In genomic region chr15:75153084-75153483, GRCh38 we compare ENCODE assay signal across 1 cellular context.
TF ChIP-seq lines count a peak whose summit lies in the region.

No MANE protein-coding gene starts in this region.

TF ChIP-seq in HepG2, 621 proteins besides CTCF, POLR2A, EP300 and RAD21 (continued from another document):
- TF ChIP-seq HMGXB3 (CRISPR knock-in tag; IDR thresholded peaks at IDR 0.05; ENCODE audit: borderline replicate concordance): peak; percentile 99
- peak; percentile 86 for TF ChIP-seq NFYB (CRISPR knock-in tag; IDR thresholded peaks at IDR 0.05)
- TF ChIP-seq, protein P1, sequence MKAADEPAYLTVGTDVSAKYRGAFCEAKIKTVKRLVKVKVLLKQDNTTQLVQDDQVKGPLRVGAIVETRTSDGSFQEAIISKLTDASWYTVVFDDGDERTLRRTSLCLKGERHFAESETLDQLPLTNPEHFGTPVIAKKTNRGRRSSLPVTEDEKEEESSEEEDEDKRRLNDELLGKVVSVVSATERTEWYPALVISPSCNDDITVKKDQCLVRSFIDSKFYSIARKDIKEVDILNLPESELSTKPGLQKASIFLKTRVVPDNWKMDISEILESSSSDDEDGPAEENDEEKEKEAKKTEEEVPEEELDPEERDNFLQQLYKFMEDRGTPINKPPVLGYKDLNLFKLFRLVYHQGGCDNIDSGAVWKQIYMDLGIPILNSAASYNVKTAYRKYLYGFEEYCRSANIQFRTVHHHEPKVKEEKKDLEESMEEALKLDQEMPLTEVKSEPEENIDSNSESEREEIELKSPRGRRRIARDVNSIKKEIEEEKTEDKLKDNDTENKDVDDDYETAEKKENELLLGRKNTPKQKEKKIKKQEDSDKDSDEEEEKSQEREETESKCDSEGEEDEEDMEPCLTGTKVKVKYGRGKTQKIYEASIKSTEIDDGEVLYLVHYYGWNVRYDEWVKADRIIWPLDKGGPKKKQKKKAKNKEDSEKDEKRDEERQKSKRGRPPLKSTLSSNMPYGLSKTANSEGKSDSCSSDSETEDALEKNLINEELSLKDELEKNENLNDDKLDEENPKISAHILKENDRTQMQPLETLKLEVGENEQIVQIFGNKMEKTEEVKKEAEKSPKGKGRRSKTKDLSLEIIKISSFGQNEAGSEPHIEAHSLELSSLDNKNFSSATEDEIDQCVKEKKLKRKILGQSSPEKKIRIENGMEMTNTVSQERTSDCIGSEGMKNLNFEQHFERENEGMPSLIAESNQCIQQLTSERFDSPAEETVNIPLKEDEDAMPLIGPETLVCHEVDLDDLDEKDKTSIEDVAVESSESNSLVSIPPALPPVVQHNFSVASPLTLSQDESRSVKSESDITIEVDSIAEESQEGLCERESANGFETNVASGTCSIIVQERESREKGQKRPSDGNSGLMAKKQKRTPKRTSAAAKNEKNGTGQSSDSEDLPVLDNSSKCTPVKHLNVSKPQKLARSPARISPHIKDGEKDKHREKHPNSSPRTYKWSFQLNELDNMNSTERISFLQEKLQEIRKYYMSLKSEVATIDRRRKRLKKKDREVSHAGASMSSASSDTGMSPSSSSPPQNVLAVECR (CRISPR knock-in tag; IDR thresholded peaks at IDR 0.05; ENCODE audit: borderline replicate concordance): no peak
- TF ChIP-seq, protein P2, sequence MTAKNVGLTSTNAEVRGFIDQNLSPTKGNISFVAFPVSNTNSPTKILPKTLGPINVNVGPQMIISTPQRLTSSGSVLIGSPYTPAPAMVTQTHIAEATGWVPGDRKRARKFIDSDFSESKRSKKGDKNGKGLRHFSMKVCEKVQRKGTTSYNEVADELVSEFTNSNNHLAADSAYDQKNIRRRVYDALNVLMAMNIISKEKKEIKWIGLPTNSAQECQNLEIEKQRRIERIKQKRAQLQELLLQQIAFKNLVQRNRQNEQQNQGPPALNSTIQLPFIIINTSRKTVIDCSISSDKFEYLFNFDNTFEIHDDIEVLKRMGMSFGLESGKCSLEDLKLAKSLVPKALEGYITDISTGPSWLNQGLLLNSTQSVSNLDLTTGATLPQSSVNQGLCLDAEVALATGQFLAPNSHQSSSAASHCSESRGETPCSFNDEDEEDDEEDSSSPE (CRISPR knock-in tag; IDR thresholded peaks at IDR 0.05): no peak
- TF ChIP-seq IKZF4 (CRISPR knock-in tag; IDR thresholded peaks at IDR 0.05; ENCODE audit: borderline replicate concordance, low read depth, not compliant biosample characterization): no peak
- no peak for TF ChIP-seq PRDM4 (CRISPR knock-in tag; IDR thresholded peaks at IDR 0.05; ENCODE audit: borderline replicate concordance)
- peak; percentile 76; the same call in 1 of the 2 replicates for TF ChIP-seq ZMYM4 (CRISPR knock-in tag; IDR thresholded peaks at IDR 0.05)
- peak; percentile 91 for TF ChIP-seq NFYC (CRISPR knock-in tag; IDR thresholded peaks at IDR 0.05)
- no peak for TF ChIP-seq RFXANK (CRISPR knock-in tag; IDR thresholded peaks at IDR 0.05)
- TF ChIP-seq MLLT10 (CRISPR knock-in tag; IDR thresholded peaks at IDR 0.05): no peak
- no peak for TF ChIP-seq ZBTB14 (CRISPR knock-in tag; IDR thresholded peaks at IDR 0.05)
- no peak for TF ChIP-seq ZNF629 (CRISPR knock-in tag; conservative IDR thresholded peaks at IDR 0.05)
- no peak for TF ChIP-seq PHF20 (CRISPR knock-in tag; IDR thresholded peaks at IDR 0.05)
- no peak for TF ChIP-seq SMAD3 (CRISPR knock-in tag; IDR thresholded peaks at IDR 0.05)
- TF ChIP-seq, protein P3, sequence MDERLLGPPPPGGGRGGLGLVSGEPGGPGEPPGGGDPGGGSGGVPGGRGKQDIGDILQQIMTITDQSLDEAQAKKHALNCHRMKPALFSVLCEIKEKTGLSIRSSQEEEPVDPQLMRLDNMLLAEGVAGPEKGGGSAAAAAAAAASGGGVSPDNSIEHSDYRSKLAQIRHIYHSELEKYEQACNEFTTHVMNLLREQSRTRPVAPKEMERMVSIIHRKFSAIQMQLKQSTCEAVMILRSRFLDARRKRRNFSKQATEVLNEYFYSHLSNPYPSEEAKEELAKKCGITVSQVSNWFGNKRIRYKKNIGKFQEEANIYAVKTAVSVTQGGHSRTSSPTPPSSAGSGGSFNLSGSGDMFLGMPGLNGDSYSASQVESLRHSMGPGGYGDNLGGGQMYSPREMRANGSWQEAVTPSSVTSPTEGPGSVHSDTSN (CRISPR knock-in tag; IDR thresholded peaks at IDR 0.05): no peak
- TF ChIP-seq, protein P4, sequence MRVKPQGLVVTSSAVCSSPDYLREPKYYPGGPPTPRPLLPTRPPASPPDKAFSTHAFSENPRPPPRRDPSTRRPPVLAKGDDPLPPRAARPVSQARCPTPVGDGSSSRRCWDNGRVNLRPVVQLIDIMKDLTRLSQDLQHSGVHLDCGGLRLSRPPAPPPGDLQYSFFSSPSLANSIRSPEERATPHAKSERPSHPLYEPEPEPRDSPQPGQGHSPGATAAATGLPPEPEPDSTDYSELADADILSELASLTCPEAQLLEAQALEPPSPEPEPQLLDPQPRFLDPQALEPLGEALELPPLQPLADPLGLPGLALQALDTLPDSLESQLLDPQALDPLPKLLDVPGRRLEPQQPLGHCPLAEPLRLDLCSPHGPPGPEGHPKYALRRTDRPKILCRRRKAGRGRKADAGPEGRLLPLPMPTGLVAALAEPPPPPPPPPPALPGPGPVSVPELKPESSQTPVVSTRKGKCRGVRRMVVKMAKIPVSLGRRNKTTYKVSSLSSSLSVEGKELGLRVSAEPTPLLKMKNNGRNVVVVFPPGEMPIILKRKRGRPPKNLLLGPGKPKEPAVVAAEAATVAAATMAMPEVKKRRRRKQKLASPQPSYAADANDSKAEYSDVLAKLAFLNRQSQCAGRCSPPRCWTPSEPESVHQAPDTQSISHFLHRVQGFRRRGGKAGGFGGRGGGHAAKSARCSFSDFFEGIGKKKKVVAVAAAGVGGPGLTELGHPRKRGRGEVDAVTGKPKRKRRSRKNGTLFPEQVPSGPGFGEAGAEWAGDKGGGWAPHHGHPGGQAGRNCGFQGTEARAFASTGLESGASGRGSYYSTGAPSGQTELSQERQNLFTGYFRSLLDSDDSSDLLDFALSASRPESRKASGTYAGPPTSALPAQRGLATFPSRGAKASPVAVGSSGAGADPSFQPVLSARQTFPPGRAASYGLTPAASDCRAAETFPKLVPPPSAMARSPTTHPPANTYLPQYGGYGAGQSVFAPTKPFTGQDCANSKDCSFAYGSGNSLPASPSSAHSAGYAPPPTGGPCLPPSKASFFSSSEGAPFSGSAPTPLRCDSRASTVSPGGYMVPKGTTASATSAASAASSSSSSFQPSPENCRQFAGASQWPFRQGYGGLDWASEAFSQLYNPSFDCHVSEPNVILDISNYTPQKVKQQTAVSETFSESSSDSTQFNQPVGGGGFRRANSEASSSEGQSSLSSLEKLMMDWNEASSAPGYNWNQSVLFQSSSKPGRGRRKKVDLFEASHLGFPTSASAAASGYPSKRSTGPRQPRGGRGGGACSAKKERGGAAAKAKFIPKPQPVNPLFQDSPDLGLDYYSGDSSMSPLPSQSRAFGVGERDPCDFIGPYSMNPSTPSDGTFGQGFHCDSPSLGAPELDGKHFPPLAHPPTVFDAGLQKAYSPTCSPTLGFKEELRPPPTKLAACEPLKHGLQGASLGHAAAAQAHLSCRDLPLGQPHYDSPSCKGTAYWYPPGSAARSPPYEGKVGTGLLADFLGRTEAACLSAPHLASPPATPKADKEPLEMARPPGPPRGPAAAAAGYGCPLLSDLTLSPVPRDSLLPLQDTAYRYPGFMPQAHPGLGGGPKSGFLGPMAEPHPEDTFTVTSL (CRISPR knock-in tag; IDR thresholded peaks at IDR 0.05; ENCODE audit: borderline replicate concordance): no peak
- TF ChIP-seq, protein P5, sequence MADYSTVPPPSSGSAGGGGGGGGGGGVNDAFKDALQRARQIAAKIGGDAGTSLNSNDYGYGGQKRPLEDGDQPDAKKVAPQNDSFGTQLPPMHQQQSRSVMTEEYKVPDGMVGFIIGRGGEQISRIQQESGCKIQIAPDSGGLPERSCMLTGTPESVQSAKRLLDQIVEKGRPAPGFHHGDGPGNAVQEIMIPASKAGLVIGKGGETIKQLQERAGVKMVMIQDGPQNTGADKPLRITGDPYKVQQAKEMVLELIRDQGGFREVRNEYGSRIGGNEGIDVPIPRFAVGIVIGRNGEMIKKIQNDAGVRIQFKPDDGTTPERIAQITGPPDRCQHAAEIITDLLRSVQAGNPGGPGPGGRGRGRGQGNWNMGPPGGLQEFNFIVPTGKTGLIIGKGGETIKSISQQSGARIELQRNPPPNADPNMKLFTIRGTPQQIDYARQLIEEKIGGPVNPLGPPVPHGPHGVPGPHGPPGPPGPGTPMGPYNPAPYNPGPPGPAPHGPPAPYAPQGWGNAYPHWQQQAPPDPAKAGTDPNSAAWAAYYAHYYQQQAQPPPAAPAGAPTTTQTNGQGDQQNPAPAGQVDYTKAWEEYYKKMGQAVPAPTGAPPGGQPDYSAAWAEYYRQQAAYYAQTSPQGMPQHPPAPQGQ (CRISPR knock-in tag; IDR thresholded peaks at IDR 0.05; ENCODE audit: borderline replicate concordance): no peak
- TF ChIP-seq MTF1 (CRISPR knock-in tag; IDR thresholded peaks at IDR 0.05): no peak
- TF ChIP-seq HNRNPLL (IDR thresholded peaks at IDR 0.05; ENCODE audit: low read depth, low read length, poor library complexity, severe bottlenecking): no peak
- TF ChIP-seq BHLHE40 (IDR thresholded peaks at IDR 0.05; ENCODE audit: low read length): no peak
- TF ChIP-seq, protein P6, sequence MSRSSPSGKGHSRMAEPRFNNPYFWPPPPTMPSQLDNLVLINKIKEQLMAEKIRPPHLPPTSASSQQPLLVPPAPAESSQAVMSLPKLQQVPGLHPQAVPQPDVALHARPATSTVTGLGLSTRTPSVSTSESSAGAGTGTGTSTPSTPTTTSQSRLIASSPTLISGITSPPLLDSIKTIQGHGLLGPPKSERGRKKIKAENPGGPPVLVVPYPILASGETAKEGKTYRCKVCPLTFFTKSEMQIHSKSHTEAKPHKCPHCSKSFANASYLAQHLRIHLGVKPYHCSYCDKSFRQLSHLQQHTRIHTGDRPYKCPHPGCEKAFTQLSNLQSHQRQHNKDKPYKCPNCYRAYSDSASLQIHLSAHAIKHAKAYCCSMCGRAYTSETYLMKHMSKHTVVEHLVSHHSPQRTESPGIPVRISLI (CRISPR knock-in tag; IDR thresholded peaks at IDR 0.05; ENCODE audit: borderline replicate concordance): no peak
